ENCODE assay signal across 1 cellular context in genomic region chr16:30894540-30895368, GRCh38.
TF ChIP-seq lines count a peak whose summit lies in the region.

No MANE protein-coding gene starts in this region.

TF ChIP-seq in A549, 52 proteins besides CTCF, POLR2A, EP300 and RAD21 (continued from another document):
- TF ChIP-seq HMGXB4 (CRISPR knock-in tag; IDR thresholded peaks at IDR 0.05; ENCODE audit: borderline replicate concordance) (no peak), HDAC2 (IDR thresholded peaks at IDR 0.05) (0 out of 2 replicates have a peak, but pooled peaks have one; percentile 6), PHF8 (IDR thresholded peaks at IDR 0.05; ENCODE audit: borderline replicate concordance, low read depth) (no peak), RNF2 (IDR thresholded peaks at IDR 0.05; ENCODE audit: borderline replicate concordance, low read depth) (peak; percentile 60; the same call in 1 of the 2 replicates)
